Comparison of ENCODE assay signal across 8 cellular contexts in genomic region chr6:166955121-166955864, GRCh38. TPM values are rescaled to one million over a fixed set of nuclear protein-coding genes. Genes with fewer than 3 reads are reported as not detected.
DNase-seq lines count a peak whose midpoint lies in the region; TF ChIP-seq lines count a peak whose summit lies in the region.

No MANE protein-coding gene starts in this region.

- H3K36me3 Mint-ChIP-seq in T-helper 2 cell treated with Interferon-gamma antibody and Interleukin-4, amounts not matched to agents 5 μg/mL and 100 μg/mL, for 36 hours (ENCODE audit: low read depth): peaks cover 38% of the 10 kb centered on the region
- peaks cover 10% of the 10 kb centered on the region for H3K36me3 Mint-ChIP-seq in mesothelial cell of epicardium
- peaks cover 5% of the 10 kb centered on the region for H3K36me3 Mint-ChIP-seq in type B pancreatic cell

- peak overlapping the region; percentile 100 for H3K27ac Mint-ChIP-seq in T-helper 2 cell treated with Interferon-gamma antibody and Interleukin-4, amounts not matched to agents 5 μg/mL and 100 μg/mL, for 36 hours
- H3K27ac Mint-ChIP-seq in mesothelial cell of epicardium (no peak overlapping the region), type B pancreatic cell (peak overlapping the region; percentile 56)

- TF ChIP-seq CTCF in mesothelial cell of epicardium (IDR thresholded peaks at IDR 0.05; ENCODE audit: unreplicated experiment) (no peak), type B pancreatic cell (conservative IDR thresholded peaks at IDR 0.05) (no peak)

- peak overlapping the region; percentile 96 for H3K4me3 Mint-ChIP-seq in T-helper 2 cell treated with Interferon-gamma antibody and Interleukin-4, amounts not matched to agents 5 μg/mL and 100 μg/mL, for 36 hours
- H3K4me3 Mint-ChIP-seq in mesothelial cell of epicardium (peak overlapping the region; percentile 85), type B pancreatic cell (peak overlapping the region; percentile 90)

- H3K27me3 Mint-ChIP-seq in T-helper 2 cell treated with Interferon-gamma antibody and Interleukin-4, amounts not matched to agents 5 μg/mL and 100 μg/mL, for 36 hours (ENCODE audit: low read depth): no peaks in the 10 kb centered on the region
- H3K27me3 Mint-ChIP-seq in mesothelial cell of epicardium (ENCODE audit: low read depth): peaks cover 2% of the 10 kb centered on the region
- peaks cover 5% of the 10 kb centered on the region for H3K27me3 Mint-ChIP-seq in type B pancreatic cell

- no peaks in the 10 kb centered on the region for H3K9me3 Mint-ChIP-seq in T-helper 2 cell treated with Interferon-gamma antibody and Interleukin-4, amounts not matched to agents 5 μg/mL and 100 μg/mL, for 36 hours
- H3K9me3 Mint-ChIP-seq in mesothelial cell of epicardium (no peaks in the 10 kb centered on the region), type B pancreatic cell (no peaks in the 10 kb centered on the region)

- peak; percentile 76 for DNase-seq in activated effector memory CD4-positive, alpha-beta T cell treated with anti-CD3 and anti-CD28 coated beads, Interleukin-2, amount 50 U/mL, for 16 hours
- DNase-seq in activated effector memory CD4-positive, alpha-beta T cell treated with Interleukin-2 at 50 U/mL for 16 hours: no peak
- DNase-seq in T-helper 2 cell treated with Interferon-gamma antibody and Interleukin-4, amounts not matched to agents 5 μg/mL and 100 μg/mL, for 36 hours (ENCODE audit: low spot score): no peak
- peak; percentile 54 for DNase-seq in ecto neural progenitor cell (ENCODE audit: low spot score)
- DNase-seq in mesothelial cell of epicardium (ENCODE audit: low spot score in 2 of 2, unreplicated experiment in 2 of 2): no peak
- no peak for DNase-seq in type B pancreatic cell (ENCODE audit: extremely low spot score, unreplicated experiment)
- DNase-seq in NCI-H2081 treated with DMSO at 0.1 percent for 48 hours (lab: John Stamatoyannopoulos, UW): no peak
- no peak for DNase-seq in NCI-H510A treated with DMSO at 0.1 percent for 48 hours (lab: John Stamatoyannopoulos, UW)

- H3K4me1 Mint-ChIP-seq in T-helper 2 cell treated with Interferon-gamma antibody and Interleukin-4, amounts not matched to agents 5 μg/mL and 100 μg/mL, for 36 hours (ENCODE audit: low read depth): peaks cover 74% of the 10 kb centered on the region
- H3K4me1 Mint-ChIP-seq in mesothelial cell of epicardium (peaks cover 30% of the 10 kb centered on the region), type B pancreatic cell (ENCODE audit: unreplicated experiment) (peaks cover 39% of the 10 kb centered on the region)

RNA-seq across cellular contexts. Expression of gene RNASET2, which starts 1.1 kb away (rescaled TPM):
- 37.0 to 42.3 TPM (median 41.5 TPM) in 3 replicates for total RNA-seq in mesothelial cell of epicardium
- total RNA-seq in type B pancreatic cell (ENCODE audit: low replicate concordance): 32.3 and 45.5 TPM in 2 replicates

RNA-seq across cellular contexts. Expression of gene CEP43, which starts 43.9 kb away (rescaled TPM):
- total RNA-seq in mesothelial cell of epicardium (24.9 to 27.9 TPM (median 27.5 TPM) in 3 replicates), type B pancreatic cell (ENCODE audit: low replicate concordance) (18.3 and 35.3 TPM in 2 replicates)

Comparison
In these comparisons a context has a peak if more than half of its experiments do, and no peak if none do; other contexts are left out.
1. DNase-seq: peak in activated effector memory CD4-positive, alpha-beta T cell treated with anti-CD3 and anti-CD28 coated beads, Interleukin-2, amount 50 U/mL, for 16 hours (single experiment) and ecto neural progenitor cell (single experiment); none in activated effector memory CD4-positive, alpha-beta T cell treated with Interleukin-2 at 50 U/mL for 16 hours (single experiment), T-helper 2 cell treated with Interferon-gamma antibody and Interleukin-4, amounts not matched to agents 5 μg/mL and 100 μg/mL, for 36 hours (single experiment), mesothelial cell of epicardium (0 of 2), type B pancreatic cell (single experiment), NCI-H2081 treated with DMSO at 0.1 percent for 48 hours (single experiment) and NCI-H510A treated with DMSO at 0.1 percent for 48 hours (single experiment).
2. Peak in every context shown above with its lines, with median percentiles within 50 percentile points of each other: H3K4me3 Mint-ChIP-seq.